ENCODE assay signal across 7 cellular contexts in genomic region chr6:132084811-132085509, GRCh38.
DNase-seq lines count a peak whose midpoint lies in the region; TF ChIP-seq lines count a peak whose summit lies in the region.

No MANE protein-coding gene starts in this region.

- no peaks in the 10 kb centered on the region for H3K27me3 ChIP-seq in tibial artery

- H3K4me1 ChIP-seq in tibial artery, result peaks cover 0 to 42% (median 15%) of the 10 kb centered on the region in 4 donors

- intact Hi-C loops in tibial artery (cut with DNase I; ENCODE audit: low total_unique reads), result no loop called here

- DNase-seq in GM20000 (ENCODE audit: low spot score) (peak; percentile 28), HS-5 (ENCODE audit: low read depth) (peak; percentile 92), fibroblast of gingiva (ENCODE audit: low read depth) (peak; percentile 92), tibial artery (no peak), GM19238 (ENCODE audit: insufficient read length, low spot score) (no peak), SHP77 treated with DMSO at 0.1 percent for 48 hours (lab: John Stamatoyannopoulos, UW) (no peak), NCI-H2196 treated with DMSO at 0.1 percent for 48 hours (lab: John Stamatoyannopoulos, UW; ENCODE audit: unreplicated experiment) (no peak)

- H3K36me3 ChIP-seq in tibial artery, result no peaks in the 10 kb centered on the region

- peak overlapping the region; percentile 22 to 35 for H3K4me3 ChIP-seq in tibial artery

- H3K27ac ChIP-seq in tibial artery, result peak overlapping the region; percentile 80 to 87

- no peaks in the 10 kb centered on the region for H3K9me3 ChIP-seq in tibial artery

- TF ChIP-seq CTCF in GM20000 (IDR thresholded peaks at IDR 0.05; ENCODE audit: extremely low read depth, missing control alignments), result no peak
- no peak for TF ChIP-seq CTCF in tibial artery (IDR thresholded peaks at IDR 0.05)

Comparison
In these comparisons a context has a peak if more than half of its experiments do, and no peak if none do; other contexts are left out.
1. DNase-seq: peak in GM20000 (single experiment), HS-5 (single experiment) and fibroblast of gingiva (single experiment); none in tibial artery (0 of 2), GM19238 (single experiment), SHP77 treated with DMSO at 0.1 percent for 48 hours (single experiment) and NCI-H2196 treated with DMSO at 0.1 percent for 48 hours (single experiment).